29 cellular contexts compared by ENCODE assay signal in genomic region chr12:34210689-34211530, GRCh38.
"Had no signal": no experiment of that assay in that cellular context is flagged by ENCODE, and none has a peak within 500 bp of the region (broad histone marks: within the 10 kb centered on the region; RNA-seq: fewer than 3 reads in every experiment).

No MANE protein-coding gene starts in this region.

- H3K27ac ChIP-seq: ascending aorta, breast epithelium, cardiac muscle cell, colonic mucosa, epithelial cell of prostate had no signal

- H3K9me3 Mint-ChIP-seq: activated CD4-positive, alpha-beta memory T cell treated with anti-CD3 and anti-CD28 coated beads for 36 hours; activated naive CD4-positive, alpha-beta T cell treated with anti-CD3 and anti-CD28 coated beads, Interleukin-2, amount 50 U/mL, for 72 hours; activated T-cell treated with anti-CD3 and anti-CD28 coated beads, Interleukin-2, amount 50 U/mL, for 24 hours; activated T-cell treated with anti-CD3 and anti-CD28 coated beads, Interleukin-2, amount 50 U/mL, for 72 hours had no signal

- H3K4me1 Mint-ChIP-seq: activated CD4-positive, alpha-beta T cell treated with anti-CD3 and anti-CD28 coated beads for 36 hours; activated CD4-positive, alpha-beta T cell treated with anti-CD3 and anti-CD28 coated beads, Interleukin-2, amount 10 ng/mL, durations not matched to agents 24 days and 14 days; activated naive CD4-positive, alpha-beta T cell treated with anti-CD3 and anti-CD28 coated beads, Interleukin-2, amount 10 ng/mL, durations not matched to agents 7 days and 5 days; activated naive CD8-positive, alpha-beta T cell treated with anti-CD3 and anti-CD28 coated beads, Interleukin-2, amount 10 ng/mL, durations not matched to agents 7 days and 5 days; brain had no signal

- H3K27me3 ChIP-seq: ascending aorta, breast epithelium, cardiac muscle cell, colonic mucosa had no signal

- H3K36me3 Mint-ChIP-seq: activated CD4-positive, alpha-beta memory T cell treated with anti-CD3 and anti-CD28 coated beads for 36 hours; activated naive CD4-positive, alpha-beta T cell treated with anti-CD3 and anti-CD28 coated beads, Interleukin-2, amount 10 ng/mL, durations not matched to agents 7 days and 5 days; activated naive CD4-positive, alpha-beta T cell treated with anti-CD3 and anti-CD28 coated beads, Interleukin-2, amount 50 U/mL, for 72 hours; brain had no signal

- ATAC-seq: activated CD4-positive, alpha-beta T cell treated with anti-CD3 and anti-CD28 coated beads for 36 hours; activated CD8-positive, alpha-beta T cell treated with anti-CD3 and anti-CD28 coated beads, Interleukin-2, amount 10 ng/mL, durations not matched to agents 7 days and 5 days; activated naive CD4-positive, alpha-beta T cell treated with anti-CD3 and anti-CD28 coated beads, Interleukin-2, amount 50 U/mL, for 72 hours; activated T-cell treated with anti-CD3 and anti-CD28 coated beads, Interleukin-2, amount 50 U/mL, for 72 hours had no signal

- H3K4me3 ChIP-seq: ascending aorta, breast epithelium, cardiac muscle cell, colonic mucosa had no signal

- H3K27ac Mint-ChIP-seq: activated CD4-positive, alpha-beta memory T cell treated with anti-CD3 and anti-CD28 coated beads for 36 hours; activated CD4-positive, alpha-beta T cell treated with anti-CD3 and anti-CD28 coated beads for 36 hours; activated CD4-positive, alpha-beta T cell treated with anti-CD3 and anti-CD28 coated beads, Interleukin-2, amount 10 ng/mL, durations not matched to agents 24 days and 14 days; activated CD8-positive, alpha-beta T cell treated with anti-CD3 and anti-CD28 coated beads, Interleukin-2, amount 10 ng/mL, durations not matched to agents 7 days and 5 days; activated naive CD4-positive, alpha-beta T cell treated with anti-CD3 and anti-CD28 coated beads, Interleukin-2, amount 10 ng/mL, durations not matched to agents 7 days and 5 days; activated naive CD4-positive, alpha-beta T cell treated with anti-CD3 and anti-CD28 coated beads, Interleukin-2, amount 50 U/mL, for 72 hours; activated naive CD8-positive, alpha-beta T cell treated with anti-CD3 and anti-CD28 coated beads, Interleukin-2, amount 10 ng/mL, durations not matched to agents 7 days and 5 days; activated T-cell treated with anti-CD3 and anti-CD28 coated beads, Interleukin-2, amount 50 U/mL, for 24 hours; activated T-cell treated with anti-CD3 and anti-CD28 coated beads, Interleukin-2, amount 50 U/mL, for 72 hours; brain had no signal

- H3K4me3 Mint-ChIP-seq: activated CD4-positive, alpha-beta memory T cell treated with anti-CD3 and anti-CD28 coated beads for 36 hours; activated CD4-positive, alpha-beta T cell treated with anti-CD3 and anti-CD28 coated beads for 36 hours; activated CD4-positive, alpha-beta T cell treated with anti-CD3 and anti-CD28 coated beads, Interleukin-2, amount 10 ng/mL, durations not matched to agents 24 days and 14 days; activated CD8-positive, alpha-beta T cell treated with anti-CD3 and anti-CD28 coated beads, Interleukin-2, amount 10 ng/mL, durations not matched to agents 7 days and 5 days; activated naive CD4-positive, alpha-beta T cell treated with anti-CD3 and anti-CD28 coated beads, Interleukin-2, amount 10 ng/mL, durations not matched to agents 7 days and 5 days; activated naive CD8-positive, alpha-beta T cell treated with anti-CD3 and anti-CD28 coated beads, Interleukin-2, amount 10 ng/mL, durations not matched to agents 7 days and 5 days; activated T-cell treated with anti-CD3 and anti-CD28 coated beads, Interleukin-2, amount 50 U/mL, for 24 hours; activated T-cell treated with anti-CD3 and anti-CD28 coated beads, Interleukin-2, amount 50 U/mL, for 72 hours; brain had no signal

- H3K9me3 ChIP-seq: ascending aorta, breast epithelium, colonic mucosa had no signal

- DNase-seq: activated CD4-positive, alpha-beta memory T cell treated with anti-CD3 and anti-CD28 coated beads for 36 hours; activated CD4-positive, alpha-beta T cell treated with anti-CD3 and anti-CD28 coated beads for 36 hours; activated CD4-positive, alpha-beta T cell treated with anti-CD3 and anti-CD28 coated beads, Interleukin-2, amount 10 ng/mL, durations not matched to agents 24 days and 14 days; activated CD4-positive, CD25-positive, alpha-beta regulatory T cell; activated CD4-positive, CD25-positive, alpha-beta regulatory T cell treated with anti-CD3 and anti-CD28 coated beads, Interleukin-2, amount 50 U/mL, for 72 hours; activated CD8-positive, alpha-beta memory T cell treated with anti-CD3 and anti-CD28 coated beads, Interleukin-2, amount 50 U/mL, for 48 hours; activated CD8-positive, alpha-beta T cell treated with anti-CD3 and anti-CD28 coated beads, Interleukin-2, amount 10 ng/mL, durations not matched to agents 7 days and 5 days; activated gamma-delta T cell; activated naive CD4-positive, alpha-beta T cell; activated naive CD4-positive, alpha-beta T cell treated with anti-CD3 and anti-CD28 coated beads, Interleukin-2, amount 10 ng/mL, durations not matched to agents 7 days and 5 days; activated naive CD8-positive, alpha-beta T cell treated with anti-CD3 and anti-CD28 coated beads, Interleukin-2, amount 10 ng/mL, durations not matched to agents 7 days and 5 days; activated T-cell treated with anti-CD3 and anti-CD28 coated beads for 4 hours; activated T-cell treated with anti-CD3 and anti-CD28 coated beads, Interleukin-2, amount 50 U/mL, for 24 hours; activated T-cell treated with anti-CD3 and anti-CD28 coated beads, Interleukin-2, amount 50 U/mL, for 72 hours; central memory CD4-positive, alpha-beta T cell; cerebellar nuclear complex; colonic mucosa; effector CD8-positive, alpha-beta T cell; foreskin fibroblast; T-helper 2 cell had no signal

- H3K36me3 ChIP-seq: ascending aorta, breast epithelium, cardiac muscle cell, colonic mucosa had no signal

- FAIRE-seq: endometrium, endothelial cell of umbilical vein, frontal cortex had no signal

- H3K27me3 Mint-ChIP-seq: activated CD4-positive, alpha-beta memory T cell treated with anti-CD3 and anti-CD28 coated beads for 36 hours; activated CD4-positive, alpha-beta T cell treated with anti-CD3 and anti-CD28 coated beads for 36 hours; activated CD4-positive, alpha-beta T cell treated with anti-CD3 and anti-CD28 coated beads, Interleukin-2, amount 10 ng/mL, durations not matched to agents 24 days and 14 days; activated naive CD4-positive, alpha-beta T cell treated with anti-CD3 and anti-CD28 coated beads, Interleukin-2, amount 10 ng/mL, durations not matched to agents 7 days and 5 days; activated T-cell treated with anti-CD3 and anti-CD28 coated beads, Interleukin-2, amount 50 U/mL, for 24 hours; brain had no signal

- H3K4me1 ChIP-seq: ascending aorta, breast epithelium, colonic mucosa had no signal
